Comparison of ENCODE assay signal across 9 cellular contexts in genomic region chr10:3853547-3853989, GRCh38.
DNase-seq lines count a peak whose midpoint lies in the region; ATAC-seq and TF ChIP-seq lines count a peak whose summit lies in the region.
"Had no signal": no experiment of that assay in that cellular context is flagged by ENCODE, and none has a peak within 500 bp of the region (broad histone marks: within the 10 kb centered on the region; RNA-seq: fewer than 3 reads in every experiment).

No MANE protein-coding gene starts in this region.

- H3K36me3 Mint-ChIP-seq in progenitor cell of endocrine pancreas (ENCODE audit: insufficient read depth) (peaks cover 2% of the 10 kb centered on the region), WTC11 (no peaks in the 10 kb centered on the region), endothelial cell (ENCODE audit: low read depth, unreplicated experiment) (no peaks in the 10 kb centered on the region)

- peak overlapping the region; percentile 87 for H3K27ac ChIP-seq in RWPE1

- H3K9me3 Mint-ChIP-seq in progenitor cell of endocrine pancreas (ENCODE audit: low read depth) (peaks cover 6% of the 10 kb centered on the region), WTC11 (peaks cover 8% of the 10 kb centered on the region), endothelial cell (ENCODE audit: unreplicated experiment) (no peaks in the 10 kb centered on the region)

- H3K27ac Mint-ChIP-seq in progenitor cell of endocrine pancreas: peak overlapping the region; percentile 91
- no peak overlapping the region for H3K27ac Mint-ChIP-seq in WTC11
- H3K27ac Mint-ChIP-seq in endothelial cell (ENCODE audit: unreplicated experiment): no peak overlapping the region

- ATAC-seq in GM18867 (IDR thresholded peaks at IDR 0.05; ENCODE audit: unreplicated experiment) (no peak), GM21390 (IDR thresholded peaks at IDR 0.05; ENCODE audit: unreplicated experiment) (no peak), WTC11 (no peak)

- H3K27me3 Mint-ChIP-seq in progenitor cell of endocrine pancreas (no peaks in the 10 kb centered on the region), WTC11 (ENCODE audit: low read depth) (no peaks in the 10 kb centered on the region), endothelial cell (ENCODE audit: unreplicated experiment) (peaks cover 3% of the 10 kb centered on the region)

- DNase-seq in Caki2 (ENCODE audit: low read depth): peak; percentile 29
- DNase-seq in RWPE1 (ENCODE audit: low spot score): no peak
- peak; percentile 79 for DNase-seq in fibroblast of villous mesenchyme (ENCODE audit: low read depth)
- DNase-seq in progenitor cell of endocrine pancreas (ENCODE audit: low spot score, unreplicated experiment): no peak
- no peak for DNase-seq in WTC11 (ENCODE audit: low spot score)
- no peak for DNase-seq in endothelial cell (ENCODE audit: low spot score)
- DNase-seq: T-helper 9 cell had no signal

- CTCF ChIA-PET in RWPE1 (lab: Yijun Ruan, JAX) (interaction anchor here (0.5 to 0.7 kb wide), 2 partner anchors 84 to 100 kb away, joined by 3 read pairs; no protein-coding TSS in a partner anchor), WTC11 (lab: Charles Lee) (no interaction called here)

- POLR2A ChIA-PET in RWPE1 (lab: Yijun Ruan, JAX; ENCODE audit: low non-redundant PET): interaction anchor here (0.7 kb wide), 1 partner anchor 1043 kb away, joined by 3 read pairs; no protein-coding TSS in a partner anchor
- POLR2A ChIA-PET in WTC11 (lab: Charles Lee): no interaction called here

- peaks cover 40% of the 10 kb centered on the region for H3K4me1 Mint-ChIP-seq in progenitor cell of endocrine pancreas (ENCODE audit: low read depth)
- H3K4me1 Mint-ChIP-seq in WTC11: peaks cover 18% of the 10 kb centered on the region
- H3K4me1 Mint-ChIP-seq in endothelial cell (ENCODE audit: unreplicated experiment): peaks cover 12% of the 10 kb centered on the region

- in situ Hi-C loops in Caki2 (cut with HindIII; ENCODE audit: low pct_unique_long_range_greater_than_20kb, low sequenced_read_pairs): no loop called here

- no peak overlapping the region for H3K4me3 ChIP-seq in fibroblast of villous mesenchyme (ENCODE audit: low read depth, low read length)

- no peak for TF ChIP-seq CTCF in RWPE1 (conservative IDR thresholded peaks at IDR 0.05; ENCODE audit: low read depth)
- no peak for TF ChIP-seq CTCF in fibroblast of villous mesenchyme (IDR thresholded peaks at IDR 0.05; ENCODE audit: insufficient read depth, low read depth, low read length)
- TF ChIP-seq CTCF in progenitor cell of endocrine pancreas (IDR thresholded peaks at IDR 0.05; ENCODE audit: unreplicated experiment): no peak
- TF ChIP-seq CTCF in WTC11 (IDR thresholded peaks at IDR 0.05): no peak
- TF ChIP-seq CTCF in endothelial cell (IDR thresholded peaks at IDR 0.05; ENCODE audit: unreplicated experiment): no peak

- H3K4me3 Mint-ChIP-seq in progenitor cell of endocrine pancreas (ENCODE audit: low read depth) (peak overlapping the region; percentile 12), WTC11 (no peak overlapping the region), endothelial cell (ENCODE audit: unreplicated experiment) (no peak overlapping the region)

TF ChIP-seq in WTC11, 78 proteins besides CTCF, POLR2A, EP300 and RAD21:
- TF ChIP-seq MXD4 (CRISPR knock-in tag; IDR thresholded peaks at IDR 0.05; ENCODE audit: borderline replicate concordance) (no peak), E2F1 (CRISPR knock-in tag; IDR thresholded peaks at IDR 0.05) (no peak), JAZF1 (CRISPR knock-in tag; IDR thresholded peaks at IDR 0.05) (no peak)

Comparison
In these comparisons a context has a peak if more than half of its experiments do, and no peak if none do; other contexts are left out.
1. DNase-seq: peak in Caki2 (single experiment) and fibroblast of villous mesenchyme (single experiment); none in RWPE1 (single experiment), progenitor cell of endocrine pancreas (single experiment), WTC11 (single experiment) and endothelial cell (single experiment).